ENCODE assay signal across 1 cellular context in genomic region chr6:30983439-30983838, GRCh38.
TF ChIP-seq lines count a peak whose summit lies in the region.

MUC21 (plus strand) TSS chr6:30983718; CDS start chr6:30983959, 241 bp downstream.

TF ChIP-seq in IMR-90, 13 proteins besides CTCF, POLR2A, EP300 and RAD21:
- TF ChIP-seq RFX5 (IDR thresholded peaks at IDR 0.05; ENCODE audit: low read depth, low read length) (no peak), BHLHE40 (IDR thresholded peaks at IDR 0.05; ENCODE audit: low read depth, low read length) (no peak), FOS (IDR thresholded peaks at IDR 0.05; ENCODE audit: low read depth, low read length) (no peak), CHD1 (IDR thresholded peaks at IDR 0.05; ENCODE audit: low read depth, low read length) (no peak), MXI1 (IDR thresholded peaks at IDR 0.05; ENCODE audit: borderline replicate concordance, low read depth, low read length) (no peak), USF2 (IDR thresholded peaks at IDR 0.05; ENCODE audit: low read depth, low read length) (no peak), RCOR1 (IDR thresholded peaks at IDR 0.05; ENCODE audit: insufficient replicate concordance, low read length) (no peak)
